Comparison of ENCODE assay signal across 14 cellular contexts in the genomic region with DNA sequence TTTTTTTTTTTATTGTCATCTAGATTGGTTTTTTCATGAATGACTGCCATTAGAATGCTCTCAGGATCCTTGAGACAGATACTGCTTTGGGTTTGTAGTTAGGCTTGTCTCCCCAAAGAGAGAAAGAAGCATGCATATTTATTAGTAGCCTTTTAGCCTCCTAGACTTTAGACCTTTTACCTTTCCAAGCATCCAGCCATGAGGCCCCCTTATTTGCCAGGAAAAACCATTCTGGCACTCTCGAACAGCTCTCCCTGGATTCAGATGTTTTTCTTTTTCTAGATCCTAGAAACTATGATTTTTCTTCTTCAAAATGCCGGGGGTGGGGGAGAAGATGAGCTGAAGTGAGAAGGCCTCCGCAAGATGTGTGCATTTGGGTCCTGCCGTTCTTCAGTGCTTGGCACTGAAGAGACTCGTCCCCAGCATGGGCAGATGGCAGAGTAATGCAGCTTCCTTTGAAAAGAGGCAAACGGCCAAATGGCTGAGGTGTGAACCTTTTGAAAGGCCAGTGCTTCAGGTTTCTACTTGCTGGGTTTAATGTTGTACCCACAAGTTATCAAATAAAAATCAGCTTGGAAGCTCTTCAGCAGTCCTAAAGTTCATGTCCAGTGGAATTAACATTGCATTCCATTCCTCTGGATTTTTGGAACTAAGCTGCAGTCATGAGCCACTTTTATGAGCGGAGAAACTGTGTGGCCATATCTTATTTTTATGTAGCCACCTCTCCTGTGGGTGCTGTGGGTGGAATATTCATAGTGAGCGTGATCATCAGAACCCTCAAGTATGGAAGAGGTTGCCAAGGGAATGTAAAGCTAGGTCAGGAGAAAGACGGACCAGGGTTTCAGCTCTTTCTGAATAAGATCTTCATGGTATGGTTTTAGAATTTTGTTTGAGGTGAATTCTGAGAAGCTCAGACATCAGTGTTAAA. TPM values are rescaled to one million over a fixed set of nuclear protein-coding genes. Genes with fewer than 3 reads are reported as not detected.
DNase-seq lines count a peak whose midpoint lies in the region; ATAC-seq, FAIRE-seq and TF ChIP-seq lines count a peak whose summit lies in the region.
"Had no signal": no experiment of that assay in that cellular context is flagged by ENCODE, and none has a peak within 500 bp of the region (broad histone marks: within the 10 kb centered on the region; RNA-seq: fewer than 3 reads in every experiment).

No MANE protein-coding gene starts in this region.

- no peaks in the 10 kb centered on the region for H3K9me2 ChIP-seq in GM23248 (ENCODE audit: insufficient read depth)

- peaks cover 91% of the 10 kb centered on the region for H3K79me2 ChIP-seq in GM23248 (ENCODE audit: insufficient read depth)
- peaks cover 12% of the 10 kb centered on the region for H3K79me2 ChIP-seq in keratinocyte (ENCODE audit: control insufficient read depth, insufficient read depth, low read length)

- intact Hi-C loops in activated T-helper 1 cell treated with anti-CD3 and anti-CD28 coated beads, Interleukin-12 subunit alpha, Interleukin-12 subunit beta, Interleukin-2, Interleukin-4 antibody, amounts not matched to agents 30 ng/mL and 10 ng/mL and 1 ng/mL, durations not matched to agents 14 hours and 24 hours and 36 hours (cut with micrococcal nuclease), result no loop called here
- intact Hi-C loops in kidney (cut with DNase I), result no loop called here

- H3K36me3 ChIP-seq in GM23248 (ENCODE audit: low read depth) (no peaks in the 10 kb centered on the region), keratinocyte (ENCODE audit: control insufficient read depth in 2 of 2, extremely low read depth in 1 of 2, insufficient read depth in 2 of 2, low read length in 2 of 2) (peaks cover 0 to 2% of the 10 kb centered on the region in 2 experiments), kidney (ENCODE audit: control insufficient read depth in 1 of 2, insufficient read depth in 2 of 2, low read length in 2 of 2) (peaks cover 2 to 5% of the 10 kb centered on the region in 2 donors)

- ATAC-seq in GM21526 (IDR thresholded peaks at IDR 0.05; ENCODE audit: low FRiP score, unreplicated experiment), result no peak
- ATAC-seq: naive thymus-derived CD8-positive, alpha-beta T cell; stimulated activated naive CD8-positive, alpha-beta T cell treated with anti-CD3 and anti-CD28 coated beads, Interleukin-15, Interleukin-2, amounts not matched to agents 100 U/mL and 50 U/mL, for 24 hours had no signal

- H3K9me3 ChIP-seq in GM23248 (ENCODE audit: low read depth), result no peaks in the 10 kb centered on the region
- H3K9me3 ChIP-seq in keratinocyte (ENCODE audit: control insufficient read depth, low read depth, low read length), result no peaks in the 10 kb centered on the region
- no peaks in the 10 kb centered on the region for H3K9me3 ChIP-seq in kidney (ENCODE audit: control insufficient read depth in 1 of 2, low read length in 2 of 2)

- H3K27ac ChIP-seq in GM23248 (no peak overlapping the region), keratinocyte (ENCODE audit: control insufficient read depth, insufficient read depth, low read length) (no peak overlapping the region), kidney (ENCODE audit: low read depth in 2 of 2, low read length in 2 of 2) (peak overlapping the region in 1 of 2 donors; percentile 28)

- H3K4me3 ChIP-seq in GM23248 (no peak overlapping the region), keratinocyte (ENCODE audit: control insufficient read depth in 2 of 3, extremely low read depth in 1 of 3, insufficient read depth in 2 of 3, low read depth in 1 of 3, low read length in 3 of 3) (no peak overlapping the region), kidney (ENCODE audit: low read length in 2 of 2) (peak overlapping the region in 1 of 2 donors; percentile 2)

- 60 to 61% methylated on average over 9 of the region's 9 CpGs for WGBS in GM23248 (ENCODE audit: low coverage in 1 of 2, low lambda C conversion rate in 2 of 2, missing lambda C conversion rate in 2 of 2), 2 experiments

- in situ Hi-C loops in GM23248 (cut with MboI), result no loop called here

- H3K4me1 ChIP-seq in GM23248 (ENCODE audit: insufficient read depth), result peaks cover 21% of the 10 kb centered on the region
- H3K4me1 ChIP-seq in keratinocyte (ENCODE audit: control insufficient read depth, extremely low read depth, insufficient read depth, low read length), result peaks cover 17% of the 10 kb centered on the region
- peaks cover 28 to 34% of the 10 kb centered on the region in 2 donors for H3K4me1 ChIP-seq in kidney (ENCODE audit: control insufficient read depth in 1 of 2, insufficient read depth in 1 of 2, low read depth in 1 of 2, low read length in 2 of 2)

- H3K27me3 Mint-ChIP-seq in activated T-helper 1 cell treated with anti-CD3 and anti-CD28 coated beads, Interleukin-12 subunit alpha, Interleukin-12 subunit beta, Interleukin-2, Interleukin-4 antibody, amounts not matched to agents 30 ng/mL and 10 ng/mL and 1 ng/mL, durations not matched to agents 14 hours and 24 hours and 36 hours (ENCODE audit: insufficient read depth), result peaks cover 3% of the 10 kb centered on the region
- H3K27me3 Mint-ChIP-seq: activated CD4-positive, alpha-beta T cell treated with anti-CD3 and anti-CD28 coated beads, Interleukin-2, amount 10 ng/mL, durations not matched to agents 24 days and 14 days; naive thymus-derived CD8-positive, alpha-beta T cell had no signal

- H4K20me1 ChIP-seq in GM23248 (ENCODE audit: insufficient read depth), result peaks cover 3% of the 10 kb centered on the region; the same call in 1 of the 2 replicates
- peaks cover 3% of the 10 kb centered on the region for H4K20me1 ChIP-seq in keratinocyte (ENCODE audit: control insufficient read depth, extremely low read depth, insufficient read depth, low read length)

- no peaks in the 10 kb centered on the region for H3F3A ChIP-seq in GM23248 (ENCODE audit: insufficient read depth)

- H3K27ac Mint-ChIP-seq in activated T-helper 1 cell treated with anti-CD3 and anti-CD28 coated beads, Interleukin-12 subunit alpha, Interleukin-12 subunit beta, Interleukin-2, Interleukin-4 antibody, amounts not matched to agents 30 ng/mL and 10 ng/mL and 1 ng/mL, durations not matched to agents 14 hours and 24 hours and 36 hours, result no peak overlapping the region
- H3K27ac Mint-ChIP-seq: activated CD4-positive, alpha-beta T cell treated with anti-CD3 and anti-CD28 coated beads, Interleukin-2, amount 10 ng/mL, durations not matched to agents 24 days and 14 days; HFFc6; T-helper 1 cell treated with Interleukin-12 subunit alpha and Interleukin-12 subunit beta and Interleukin-4 antibody, amounts not matched to agents 30 μg/mL and 1 μg/mL, for 36 hours had no signal

- H2AFZ ChIP-seq in GM23248 (no peak overlapping the region), keratinocyte (ENCODE audit: control insufficient read depth, low read length) (no peak overlapping the region)

- H3K36me3 Mint-ChIP-seq in activated T-helper 1 cell treated with anti-CD3 and anti-CD28 coated beads, Interleukin-12 subunit alpha, Interleukin-12 subunit beta, Interleukin-2, Interleukin-4 antibody, amounts not matched to agents 30 ng/mL and 10 ng/mL and 1 ng/mL, durations not matched to agents 14 hours and 24 hours and 36 hours (ENCODE audit: low read depth), result peaks cover 12% of the 10 kb centered on the region

- no peaks in the 10 kb centered on the region for H3K9me1 ChIP-seq in keratinocyte (ENCODE audit: control insufficient read depth, extremely low read depth, insufficient read depth, low read length)

- no peak for FAIRE-seq in keratinocyte (lab: Jason Lieb, UNC)
- no peak for FAIRE-seq in kidney (lab: Jason Lieb, UNC)
- FAIRE-seq: islet of Langerhans had no signal

- H3K4me3 Mint-ChIP-seq in activated T-helper 1 cell treated with anti-CD3 and anti-CD28 coated beads, Interleukin-12 subunit alpha, Interleukin-12 subunit beta, Interleukin-2, Interleukin-4 antibody, amounts not matched to agents 30 ng/mL and 10 ng/mL and 1 ng/mL, durations not matched to agents 14 hours and 24 hours and 36 hours, result no peak overlapping the region
- H3K4me3 Mint-ChIP-seq: activated CD4-positive, alpha-beta T cell treated with anti-CD3 and anti-CD28 coated beads, Interleukin-2, amount 10 ng/mL, durations not matched to agents 24 days and 14 days; HFFc6; naive thymus-derived CD8-positive, alpha-beta T cell; T-helper 1 cell treated with Interleukin-12 subunit alpha and Interleukin-12 subunit beta and Interleukin-4 antibody, amounts not matched to agents 30 μg/mL and 1 μg/mL, for 36 hours had no signal

- DNase-seq in GM23248, result peak; percentile 32
- peak; percentile 74 for DNase-seq in NCI-H69 (lab: John Stamatoyannopoulos, UW)
- no peak for DNase-seq in keratinocyte (ENCODE audit: low read depth, low spot score)
- peak; percentile 58 for DNase-seq in superior temporal gyrus (ENCODE audit: extremely low spot score)
- DNase-seq in activated T-helper 1 cell treated with anti-CD3 and anti-CD28 coated beads, Interleukin-12 subunit alpha, Interleukin-12 subunit beta, Interleukin-2, Interleukin-4 antibody, amounts not matched to agents 30 ng/mL and 10 ng/mL and 1 ng/mL, durations not matched to agents 14 hours and 24 hours and 36 hours (ENCODE audit: low spot score), result no peak
- no peak for DNase-seq in kidney
- DNase-seq: activated CD4-positive, alpha-beta T cell treated with anti-CD3 and anti-CD28 coated beads, Interleukin-2, amount 10 ng/mL, durations not matched to agents 24 days and 14 days; activated T-cell treated with anti-CD3 and anti-CD28 coated beads, Interleukin-2, amount 50 U/mL, for 48 hours; HFFc6; naive thymus-derived CD8-positive, alpha-beta T cell; stimulated activated naive CD8-positive, alpha-beta T cell treated with anti-CD3 and anti-CD28 coated beads, Interleukin-15, Interleukin-2, amounts not matched to agents 100 U/mL and 50 U/mL, for 24 hours had no signal

- H3K4me2 ChIP-seq in GM23248 (ENCODE audit: unreplicated experiment) (no peak overlapping the region), keratinocyte (ENCODE audit: control insufficient read depth, extremely low read depth, insufficient read depth, low read depth, low read length) (peak overlapping the region; percentile 20)

- dilution Hi-C loops in keratinocyte (cut with MboI; ENCODE audit: extremely low pct_ligation_motif_present, low sequenced_read_pairs), result no loop called here

- no peak overlapping the region for H3K9ac ChIP-seq in GM23248
- no peak overlapping the region for H3K9ac ChIP-seq in keratinocyte (ENCODE audit: control insufficient read depth, extremely low read depth, insufficient read depth, low read length)
- no peak overlapping the region for H3K9ac ChIP-seq in kidney (ENCODE audit: low read length in 2 of 2)

- H3K9me3 Mint-ChIP-seq in activated T-helper 1 cell treated with anti-CD3 and anti-CD28 coated beads, Interleukin-12 subunit alpha, Interleukin-12 subunit beta, Interleukin-2, Interleukin-4 antibody, amounts not matched to agents 30 ng/mL and 10 ng/mL and 1 ng/mL, durations not matched to agents 14 hours and 24 hours and 36 hours, result no peaks in the 10 kb centered on the region
- H3K9me3 Mint-ChIP-seq: activated CD4-positive, alpha-beta T cell treated with anti-CD3 and anti-CD28 coated beads, Interleukin-2, amount 10 ng/mL, durations not matched to agents 24 days and 14 days; HFFc6; naive thymus-derived CD8-positive, alpha-beta T cell; T-helper 1 cell treated with Interleukin-12 subunit alpha and Interleukin-12 subunit beta and Interleukin-4 antibody, amounts not matched to agents 30 μg/mL and 1 μg/mL, for 36 hours had no signal

- peaks cover 31% of the 10 kb centered on the region for H3K4me1 Mint-ChIP-seq in activated T-helper 1 cell treated with anti-CD3 and anti-CD28 coated beads, Interleukin-12 subunit alpha, Interleukin-12 subunit beta, Interleukin-2, Interleukin-4 antibody, amounts not matched to agents 30 ng/mL and 10 ng/mL and 1 ng/mL, durations not matched to agents 14 hours and 24 hours and 36 hours (ENCODE audit: low read depth)

- H3K27me3 ChIP-seq in GM23248 (replicated peaks; ENCODE audit: insufficient read depth) (no peaks in the 10 kb centered on the region), keratinocyte (ENCODE audit: control insufficient read depth, extremely low read depth, insufficient read depth, low read length) (no peaks in the 10 kb centered on the region)

- TF ChIP-seq CTCF in keratinocyte (optimal IDR thresholded peaks at IDR 0.05 in 1 of 3, IDR thresholded peaks at IDR 0.05 in 1 of 3, conservative IDR thresholded peaks at IDR 0.05 in 1 of 3; ENCODE audit: extremely low read depth in 1 of 3, insufficient read depth in 2 of 3, low read length in 3 of 3) (no peak), kidney (IDR thresholded peaks at IDR 0.05; ENCODE audit: borderline replicate concordance, extremely low read depth, insufficient read depth) (no peak)

RNA-seq across cellular contexts. Expression of gene SOCS7, which starts 7.2 kb away (rescaled TPM):
- total RNA-seq in GM23248 (2014; rRNA removed; shearing (Covaris generic)), result 6.8 and 9.9 TPM in 2 replicates
- polyA plus RNA-seq in GM23248 (2016; fragmentation: Nextera tagmentation; extraction: Ambion mirVana), result 1.3 TPM in 2 replicates
- polyA plus RNA-seq in keratinocyte, result 7.5 to 9.2 TPM (median 7.9 TPM) in 3 replicates
- 2.7 TPM for polyA plus RNA-seq in keratinocyte (2011; ENCODE audit: low read depth)
- polyA plus RNA-seq in keratinocyte (2011; cell fraction: cytosol; rRNA removed), result 6.9 and 7.7 TPM in 2 replicates
- polyA plus RNA-seq in keratinocyte (2011; cell fraction: nucleus; rRNA removed), result 20.0 and 22.0 TPM in 2 replicates
- 9.4 TPM in 2 replicates for polyA plus RNA-seq in keratinocyte (2012; ENCODE audit: low replicate concordance)
- 19.4 to 28.7 TPM (median 20.1 TPM) in 3 replicates for polyA minus RNA-seq in keratinocyte
- 14.0 TPM for polyA minus RNA-seq in keratinocyte (2011; cell fraction: cytosol; rRNA and poly(A)+ RNA removed)
- 11.5 and 18.2 TPM in 2 replicates for polyA minus RNA-seq in keratinocyte (2011; cell fraction: nucleus; rRNA and poly(A)+ RNA removed)
- 30.4 and 32.3 TPM in 2 replicates for total RNA-seq in activated T-helper 1 cell treated with anti-CD3 and anti-CD28 coated beads, Interleukin-12 subunit alpha, Interleukin-12 subunit beta, Interleukin-2, Interleukin-4 antibody, amounts not matched to agents 30 ng/mL and 10 ng/mL and 1 ng/mL, durations not matched to agents 14 hours and 24 hours and 36 hours
- 18.7 TPM for total RNA-seq in kidney
- polyA plus RNA-seq in kidney (ENCODE audit: insufficient read depth, low read depth, low replicate concordance), result 2.7 TPM

RNA-seq across cellular contexts. Expression of gene GPR179, which starts 15.1 kb away (rescaled TPM):
- total RNA-seq in GM23248 (2014; rRNA removed; shearing (Covaris generic)), result not detected in 2 replicates
- polyA plus RNA-seq in GM23248 (2016; fragmentation: Nextera tagmentation; extraction: Ambion mirVana), result not detected in 2 replicates
- polyA plus RNA-seq in keratinocyte, result 0.01 TPM in 2 of 3 replicates, not detected in the other
- not detected for polyA plus RNA-seq in keratinocyte (2011; ENCODE audit: low read depth)
- polyA plus RNA-seq in keratinocyte (2011; cell fraction: cytosol; rRNA removed), result not detected in 2 replicates
- 0.04 and 0.05 TPM in 2 replicates for polyA plus RNA-seq in keratinocyte (2011; cell fraction: nucleus; rRNA removed)
- 0.06 TPM in 1 of 2 replicates, not detected in the other for polyA plus RNA-seq in keratinocyte (2012; ENCODE audit: low replicate concordance)
- 0.03 TPM in 1 of 3 replicates, not detected in the others for polyA minus RNA-seq in keratinocyte
- not detected for polyA minus RNA-seq in keratinocyte (2011; cell fraction: cytosol; rRNA and poly(A)+ RNA removed)
- not detected in 2 replicates for polyA minus RNA-seq in keratinocyte (2011; cell fraction: nucleus; rRNA and poly(A)+ RNA removed)
- total RNA-seq in activated T-helper 1 cell treated with anti-CD3 and anti-CD28 coated beads, Interleukin-12 subunit alpha, Interleukin-12 subunit beta, Interleukin-2, Interleukin-4 antibody, amounts not matched to agents 30 ng/mL and 10 ng/mL and 1 ng/mL, durations not matched to agents 14 hours and 24 hours and 36 hours, result 0.03 TPM in 1 of 2 replicates, not detected in the other
- total RNA-seq in kidney, result not detected
- polyA plus RNA-seq in kidney (ENCODE audit: insufficient read depth, low read depth, low replicate concordance), result not detected
- total RNA-seq: activated CD4-positive, alpha-beta T cell treated with anti-CD3 and anti-CD28 coated beads, Interleukin-2, amount 10 ng/mL, durations not matched to agents 24 days and 14 days; HFFc6 had no signal
- polyA plus RNA-seq: naive thymus-derived CD8-positive, alpha-beta T cell had no signal

Comparison
In these comparisons a context has a peak if more than half of its experiments do, and no peak if none do; other contexts are left out.
1. DNase-seq: peak in GM23248 (single experiment), NCI-H69 (single experiment) and superior temporal gyrus (single experiment); none in keratinocyte (single experiment), activated T-helper 1 cell treated with anti-CD3 and anti-CD28 coated beads, Interleukin-12 subunit alpha, Interleukin-12 subunit beta, Interleukin-2, Interleukin-4 antibody, amounts not matched to agents 30 ng/mL and 10 ng/mL and 1 ng/mL, durations not matched to agents 14 hours and 24 hours and 36 hours (single experiment) and kidney (single experiment).